In the genomic region with DNA sequence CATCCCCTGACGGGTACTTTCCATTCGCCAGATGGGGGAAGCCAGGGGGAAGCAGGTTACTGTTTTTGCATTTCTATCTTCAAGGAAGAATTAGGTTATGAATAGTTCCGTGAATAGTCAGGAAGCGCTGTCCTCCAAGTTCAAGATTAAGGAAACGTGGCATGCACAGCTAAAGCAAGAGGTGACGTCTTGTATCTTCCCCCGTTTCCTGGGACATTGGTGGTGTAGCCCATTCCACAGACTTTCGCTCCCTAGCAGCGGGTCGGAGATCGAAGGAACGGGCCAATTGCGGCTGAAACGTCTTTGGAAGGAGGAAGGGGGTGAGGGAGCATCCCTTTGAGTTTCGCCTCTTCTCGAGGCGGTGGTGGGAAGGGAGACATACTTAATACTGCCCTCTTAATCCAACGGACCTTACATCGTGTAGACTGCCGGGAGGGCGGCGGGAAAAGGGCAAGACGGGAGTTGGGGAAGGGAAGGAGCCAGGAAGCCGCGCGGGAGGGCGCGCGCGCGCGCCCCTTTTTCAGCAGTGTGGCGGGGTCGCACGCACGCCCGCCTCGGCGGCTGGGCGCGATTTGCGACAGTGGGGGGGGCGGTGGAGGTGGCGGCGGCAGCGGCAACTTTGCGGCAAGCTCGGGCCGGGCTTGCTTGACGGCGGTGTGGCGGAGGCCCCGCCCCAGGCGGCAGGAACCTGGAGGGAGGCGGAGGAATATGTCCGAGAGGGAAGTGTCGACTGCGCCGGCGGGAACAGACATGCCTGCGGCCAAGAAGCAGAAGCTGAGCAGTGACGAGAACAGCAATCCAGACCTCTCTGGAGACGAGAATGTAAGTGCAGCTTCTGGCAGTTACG, we compare ENCODE assay signal across 1 cellular context.
TF ChIP-seq lines count a peak whose summit lies in the region.

A gene with protein sequence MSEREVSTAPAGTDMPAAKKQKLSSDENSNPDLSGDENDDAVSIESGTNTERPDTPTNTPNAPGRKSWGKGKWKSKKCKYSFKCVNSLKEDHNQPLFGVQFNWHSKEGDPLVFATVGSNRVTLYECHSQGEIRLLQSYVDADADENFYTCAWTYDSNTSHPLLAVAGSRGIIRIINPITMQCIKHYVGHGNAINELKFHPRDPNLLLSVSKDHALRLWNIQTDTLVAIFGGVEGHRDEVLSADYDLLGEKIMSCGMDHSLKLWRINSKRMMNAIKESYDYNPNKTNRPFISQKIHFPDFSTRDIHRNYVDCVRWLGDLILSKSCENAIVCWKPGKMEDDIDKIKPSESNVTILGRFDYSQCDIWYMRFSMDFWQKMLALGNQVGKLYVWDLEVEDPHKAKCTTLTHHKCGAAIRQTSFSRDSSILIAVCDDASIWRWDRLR (plus strand): TSS at position 232 of the 847 bp plus-strand sequence. CDS start 477 bp downstream, at position 709.

TF ChIP-seq in HepG2, 621 proteins besides CTCF, POLR2A, EP300 and RAD21 (continued from another document and continues in another):
- TF ChIP-seq KDM6A (CRISPR knock-in tag; IDR thresholded peaks at IDR 0.05; ENCODE audit: low read depth), result 0 out of 2 replicates have a peak, but pooled peaks have one; percentile 11
- TF ChIP-seq CHCHD3 (CRISPR knock-in tag; IDR thresholded peaks at IDR 0.05), result no peak
- TF ChIP-seq ARNT2 (CRISPR knock-in tag; IDR thresholded peaks at IDR 0.05; ENCODE audit: low read depth), result peak; percentile 63; the same call in 1 of the 2 replicates
- no peak for TF ChIP-seq SATB2 (CRISPR knock-in tag; IDR thresholded peaks at IDR 0.05)
- TF ChIP-seq, protein P1, sequence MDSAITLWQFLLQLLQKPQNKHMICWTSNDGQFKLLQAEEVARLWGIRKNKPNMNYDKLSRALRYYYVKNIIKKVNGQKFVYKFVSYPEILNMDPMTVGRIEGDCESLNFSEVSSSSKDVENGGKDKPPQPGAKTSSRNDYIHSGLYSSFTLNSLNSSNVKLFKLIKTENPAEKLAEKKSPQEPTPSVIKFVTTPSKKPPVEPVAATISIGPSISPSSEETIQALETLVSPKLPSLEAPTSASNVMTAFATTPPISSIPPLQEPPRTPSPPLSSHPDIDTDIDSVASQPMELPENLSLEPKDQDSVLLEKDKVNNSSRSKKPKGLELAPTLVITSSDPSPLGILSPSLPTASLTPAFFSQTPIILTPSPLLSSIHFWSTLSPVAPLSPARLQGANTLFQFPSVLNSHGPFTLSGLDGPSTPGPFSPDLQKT (CRISPR knock-in tag; IDR thresholded peaks at IDR 0.05; ENCODE audit: borderline replicate concordance), result no peak
- TF ChIP-seq ZNF816 (CRISPR knock-in tag; IDR thresholded peaks at IDR 0.05; ENCODE audit: borderline replicate concordance), result no peak
- 0 out of 2 replicates have a peak, but pooled peaks have one; percentile 66 for TF ChIP-seq KLF13 (CRISPR knock-in tag; IDR thresholded peaks at IDR 0.05)
- TF ChIP-seq NFE2L1 (CRISPR knock-in tag; IDR thresholded peaks at IDR 0.05; ENCODE audit: borderline replicate concordance), result no peak
- no peak for TF ChIP-seq ZNF761 (CRISPR knock-in tag; conservative IDR thresholded peaks at IDR 0.05)
- no peak for TF ChIP-seq DNMT1 (CRISPR knock-in tag; IDR thresholded peaks at IDR 0.05)
- peak; percentile 72 for TF ChIP-seq KMT2B (CRISPR knock-in tag; IDR thresholded peaks at IDR 0.05)
- peak; percentile 31; the same call in 1 of the 2 replicates for TF ChIP-seq TARDBP (CRISPR knock-in tag; IDR thresholded peaks at IDR 0.05)
- no peak for TF ChIP-seq PRMT3 (CRISPR knock-in tag; IDR thresholded peaks at IDR 0.05; ENCODE audit: borderline replicate concordance, low read depth)
- peak; percentile 60 for TF ChIP-seq XRCC5 (optimal IDR thresholded peaks at IDR 0.05; ENCODE audit: low read length)
- TF ChIP-seq, protein P2, sequence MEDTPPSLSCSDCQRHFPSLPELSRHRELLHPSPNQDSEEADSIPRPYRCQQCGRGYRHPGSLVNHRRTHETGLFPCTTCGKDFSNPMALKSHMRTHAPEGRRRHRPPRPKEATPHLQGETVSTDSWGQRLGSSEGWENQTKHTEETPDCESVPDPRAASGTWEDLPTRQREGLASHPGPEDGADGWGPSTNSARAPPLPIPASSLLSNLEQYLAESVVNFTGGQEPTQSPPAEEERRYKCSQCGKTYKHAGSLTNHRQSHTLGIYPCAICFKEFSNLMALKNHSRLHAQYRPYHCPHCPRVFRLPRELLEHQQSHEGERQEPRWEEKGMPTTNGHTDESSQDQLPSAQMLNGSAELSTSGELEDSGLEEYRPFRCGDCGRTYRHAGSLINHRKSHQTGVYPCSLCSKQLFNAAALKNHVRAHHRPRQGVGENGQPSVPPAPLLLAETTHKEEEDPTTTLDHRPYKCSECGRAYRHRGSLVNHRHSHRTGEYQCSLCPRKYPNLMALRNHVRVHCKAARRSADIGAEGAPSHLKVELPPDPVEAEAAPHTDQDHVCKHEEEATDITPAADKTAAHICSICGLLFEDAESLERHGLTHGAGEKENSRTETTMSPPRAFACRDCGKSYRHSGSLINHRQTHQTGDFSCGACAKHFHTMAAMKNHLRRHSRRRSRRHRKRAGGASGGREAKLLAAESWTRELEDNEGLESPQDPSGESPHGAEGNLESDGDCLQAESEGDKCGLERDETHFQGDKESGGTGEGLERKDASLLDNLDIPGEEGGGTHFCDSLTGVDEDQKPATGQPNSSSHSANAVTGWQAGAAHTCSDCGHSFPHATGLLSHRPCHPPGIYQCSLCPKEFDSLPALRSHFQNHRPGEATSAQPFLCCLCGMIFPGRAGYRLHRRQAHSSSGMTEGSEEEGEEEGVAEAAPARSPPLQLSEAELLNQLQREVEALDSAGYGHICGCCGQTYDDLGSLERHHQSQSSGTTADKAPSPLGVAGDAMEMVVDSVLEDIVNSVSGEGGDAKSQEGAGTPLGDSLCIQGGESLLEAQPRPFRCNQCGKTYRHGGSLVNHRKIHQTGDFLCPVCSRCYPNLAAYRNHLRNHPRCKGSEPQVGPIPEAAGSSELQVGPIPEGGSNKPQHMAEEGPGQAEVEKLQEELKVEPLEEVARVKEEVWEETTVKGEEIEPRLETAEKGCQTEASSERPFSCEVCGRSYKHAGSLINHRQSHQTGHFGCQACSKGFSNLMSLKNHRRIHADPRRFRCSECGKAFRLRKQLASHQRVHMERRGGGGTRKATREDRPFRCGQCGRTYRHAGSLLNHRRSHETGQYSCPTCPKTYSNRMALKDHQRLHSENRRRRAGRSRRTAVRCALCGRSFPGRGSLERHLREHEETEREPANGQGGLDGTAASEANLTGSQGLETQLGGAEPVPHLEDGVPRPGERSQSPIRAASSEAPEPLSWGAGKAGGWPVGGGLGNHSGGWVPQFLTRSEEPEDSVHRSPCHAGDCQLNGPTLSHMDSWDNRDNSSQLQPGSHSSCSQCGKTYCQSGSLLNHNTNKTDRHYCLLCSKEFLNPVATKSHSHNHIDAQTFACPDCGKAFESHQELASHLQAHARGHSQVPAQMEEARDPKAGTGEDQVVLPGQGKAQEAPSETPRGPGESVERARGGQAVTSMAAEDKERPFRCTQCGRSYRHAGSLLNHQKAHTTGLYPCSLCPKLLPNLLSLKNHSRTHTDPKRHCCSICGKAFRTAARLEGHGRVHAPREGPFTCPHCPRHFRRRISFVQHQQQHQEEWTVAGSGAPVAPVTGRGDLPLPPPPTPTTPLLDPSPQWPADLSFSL (CRISPR knock-in tag; IDR thresholded peaks at IDR 0.05), result no peak
- no peak for TF ChIP-seq ZC3H13 (CRISPR knock-in tag; IDR thresholded peaks at IDR 0.05)
- peak; percentile 24; the same call in 1 of the 2 replicates for TF ChIP-seq ELF3 (CRISPR knock-in tag; IDR thresholded peaks at IDR 0.05)
- TF ChIP-seq XBP1 (CRISPR knock-in tag; IDR thresholded peaks at IDR 0.05), result no peak
- TF ChIP-seq HNRNPUL1 (IDR thresholded peaks at IDR 0.05; ENCODE audit: low read depth, low read length), result 0 out of 2 replicates have a peak, but pooled peaks have one; percentile 33
- TF ChIP-seq TBL1XR1 (IDR thresholded peaks at IDR 0.05; ENCODE audit: borderline replicate concordance, low read length, partially characterized antibody), result peak; percentile 20
- TF ChIP-seq PHF20 (CRISPR knock-in tag; IDR thresholded peaks at IDR 0.05), result peak; percentile 75
- TF ChIP-seq, protein P3, sequence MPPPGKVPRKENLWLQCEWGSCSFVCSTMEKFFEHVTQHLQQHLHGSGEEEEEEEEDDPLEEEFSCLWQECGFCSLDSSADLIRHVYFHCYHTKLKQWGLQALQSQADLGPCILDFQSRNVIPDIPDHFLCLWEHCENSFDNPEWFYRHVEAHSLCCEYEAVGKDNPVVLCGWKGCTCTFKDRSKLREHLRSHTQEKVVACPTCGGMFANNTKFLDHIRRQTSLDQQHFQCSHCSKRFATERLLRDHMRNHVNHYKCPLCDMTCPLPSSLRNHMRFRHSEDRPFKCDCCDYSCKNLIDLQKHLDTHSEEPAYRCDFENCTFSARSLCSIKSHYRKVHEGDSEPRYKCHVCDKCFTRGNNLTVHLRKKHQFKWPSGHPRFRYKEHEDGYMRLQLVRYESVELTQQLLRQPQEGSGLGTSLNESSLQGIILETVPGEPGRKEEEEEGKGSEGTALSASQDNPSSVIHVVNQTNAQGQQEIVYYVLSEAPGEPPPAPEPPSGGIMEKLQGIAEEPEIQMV (CRISPR knock-in tag; IDR thresholded peaks at IDR 0.05; ENCODE audit: low read depth), result 0 out of 2 replicates have a peak, but pooled peaks have one; percentile 52
- TF ChIP-seq ZNF766 (CRISPR knock-in tag; IDR thresholded peaks at IDR 0.05; ENCODE audit: borderline replicate concordance), result no peak; the same call in 1 of the 2 replicates
- peak; percentile 68 for TF ChIP-seq GZF1 (CRISPR knock-in tag; IDR thresholded peaks at IDR 0.05)
- TF ChIP-seq ZNF30 (CRISPR knock-in tag; IDR thresholded peaks at IDR 0.05), result no peak
- no peak for TF ChIP-seq PCBP2 (optimal IDR thresholded peaks at IDR 0.05; ENCODE audit: low read depth, low read length, poor library complexity, severe bottlenecking)
- TF ChIP-seq, protein P4, sequence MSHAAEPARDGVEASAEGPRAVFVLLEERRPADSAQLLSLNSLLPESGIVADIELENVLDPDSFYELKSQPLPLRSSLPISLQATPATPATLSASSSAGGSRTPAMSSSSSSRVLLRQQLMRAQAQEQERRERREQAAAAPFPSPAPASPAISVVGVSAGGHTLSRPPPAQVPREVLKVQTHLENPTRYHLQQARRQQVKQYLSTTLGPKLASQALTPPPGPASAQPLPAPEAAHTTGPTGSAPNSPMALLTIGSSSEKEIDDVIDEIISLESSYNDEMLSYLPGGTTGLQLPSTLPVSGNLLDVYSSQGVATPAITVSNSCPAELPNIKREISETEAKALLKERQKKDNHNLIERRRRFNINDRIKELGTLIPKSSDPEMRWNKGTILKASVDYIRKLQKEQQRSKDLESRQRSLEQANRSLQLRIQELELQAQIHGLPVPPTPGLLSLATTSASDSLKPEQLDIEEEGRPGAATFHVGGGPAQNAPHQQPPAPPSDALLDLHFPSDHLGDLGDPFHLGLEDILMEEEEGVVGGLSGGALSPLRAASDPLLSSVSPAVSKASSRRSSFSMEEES (CRISPR knock-in tag; IDR thresholded peaks at IDR 0.05), result peak; percentile 53
- TF ChIP-seq, protein P5, sequence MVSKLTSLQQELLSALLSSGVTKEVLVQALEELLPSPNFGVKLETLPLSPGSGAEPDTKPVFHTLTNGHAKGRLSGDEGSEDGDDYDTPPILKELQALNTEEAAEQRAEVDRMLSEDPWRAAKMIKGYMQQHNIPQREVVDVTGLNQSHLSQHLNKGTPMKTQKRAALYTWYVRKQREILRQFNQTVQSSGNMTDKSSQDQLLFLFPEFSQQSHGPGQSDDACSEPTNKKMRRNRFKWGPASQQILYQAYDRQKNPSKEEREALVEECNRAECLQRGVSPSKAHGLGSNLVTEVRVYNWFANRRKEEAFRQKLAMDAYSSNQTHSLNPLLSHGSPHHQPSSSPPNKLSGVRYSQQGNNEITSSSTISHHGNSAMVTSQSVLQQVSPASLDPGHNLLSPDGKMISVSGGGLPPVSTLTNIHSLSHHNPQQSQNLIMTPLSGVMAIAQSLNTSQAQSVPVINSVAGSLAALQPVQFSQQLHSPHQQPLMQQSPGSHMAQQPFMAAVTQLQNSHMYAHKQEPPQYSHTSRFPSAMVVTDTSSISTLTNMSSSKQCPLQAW (CRISPR knock-in tag; IDR thresholded peaks at IDR 0.05), result peak; percentile 75
- peak; percentile 69; the same call in 1 of the 2 replicates for TF ChIP-seq GLI4 (CRISPR knock-in tag; IDR thresholded peaks at IDR 0.05; ENCODE audit: borderline replicate concordance)
- TF ChIP-seq, protein P6, sequence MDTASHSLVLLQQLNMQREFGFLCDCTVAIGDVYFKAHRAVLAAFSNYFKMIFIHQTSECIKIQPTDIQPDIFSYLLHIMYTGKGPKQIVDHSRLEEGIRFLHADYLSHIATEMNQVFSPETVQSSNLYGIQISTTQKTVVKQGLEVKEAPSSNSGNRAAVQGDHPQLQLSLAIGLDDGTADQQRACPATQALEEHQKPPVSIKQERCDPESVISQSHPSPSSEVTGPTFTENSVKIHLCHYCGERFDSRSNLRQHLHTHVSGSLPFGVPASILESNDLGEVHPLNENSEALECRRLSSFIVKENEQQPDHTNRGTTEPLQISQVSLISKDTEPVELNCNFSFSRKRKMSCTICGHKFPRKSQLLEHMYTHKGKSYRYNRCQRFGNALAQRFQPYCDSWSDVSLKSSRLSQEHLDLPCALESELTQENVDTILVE (CRISPR knock-in tag; IDR thresholded peaks at IDR 0.05), result peak; percentile 30; the same call in 1 of the 2 replicates
- peak; percentile 20; the same call in 1 of the 2 replicates for TF ChIP-seq ZSCAN25 (CRISPR knock-in tag; IDR thresholded peaks at IDR 0.05)
- TF ChIP-seq, protein P7, sequence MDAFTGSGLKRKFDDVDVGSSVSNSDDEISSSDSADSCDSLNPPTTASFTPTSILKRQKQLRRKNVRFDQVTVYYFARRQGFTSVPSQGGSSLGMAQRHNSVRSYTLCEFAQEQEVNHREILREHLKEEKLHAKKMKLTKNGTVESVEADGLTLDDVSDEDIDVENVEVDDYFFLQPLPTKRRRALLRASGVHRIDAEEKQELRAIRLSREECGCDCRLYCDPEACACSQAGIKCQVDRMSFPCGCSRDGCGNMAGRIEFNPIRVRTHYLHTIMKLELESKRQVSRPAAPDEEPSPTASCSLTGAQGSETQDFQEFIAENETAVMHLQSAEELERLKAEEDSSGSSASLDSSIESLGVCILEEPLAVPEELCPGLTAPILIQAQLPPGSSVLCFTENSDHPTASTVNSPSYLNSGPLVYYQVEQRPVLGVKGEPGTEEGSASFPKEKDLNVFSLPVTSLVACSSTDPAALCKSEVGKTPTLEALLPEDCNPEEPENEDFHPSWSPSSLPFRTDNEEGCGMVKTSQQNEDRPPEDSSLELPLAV (CRISPR knock-in tag; conservative IDR thresholded peaks at IDR 0.05; ENCODE audit: low read depth), result no peak
- peak; percentile 24; the same call in 1 of the 2 replicates for TF ChIP-seq ZNF44 (CRISPR knock-in tag; IDR thresholded peaks at IDR 0.05)
- TF ChIP-seq CBX1 (IDR thresholded peaks at IDR 0.05; ENCODE audit: low read depth), result no peak
- TF ChIP-seq, protein P8, sequence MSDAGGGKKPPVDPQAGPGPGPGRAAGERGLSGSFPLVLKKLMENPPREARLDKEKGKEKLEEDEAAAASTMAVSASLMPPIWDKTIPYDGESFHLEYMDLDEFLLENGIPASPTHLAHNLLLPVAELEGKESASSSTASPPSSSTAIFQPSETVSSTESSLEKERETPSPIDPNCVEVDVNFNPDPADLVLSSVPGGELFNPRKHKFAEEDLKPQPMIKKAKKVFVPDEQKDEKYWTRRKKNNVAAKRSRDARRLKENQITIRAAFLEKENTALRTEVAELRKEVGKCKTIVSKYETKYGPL (CRISPR knock-in tag; IDR thresholded peaks at IDR 0.05), result no peak
